In the genomic region with DNA sequence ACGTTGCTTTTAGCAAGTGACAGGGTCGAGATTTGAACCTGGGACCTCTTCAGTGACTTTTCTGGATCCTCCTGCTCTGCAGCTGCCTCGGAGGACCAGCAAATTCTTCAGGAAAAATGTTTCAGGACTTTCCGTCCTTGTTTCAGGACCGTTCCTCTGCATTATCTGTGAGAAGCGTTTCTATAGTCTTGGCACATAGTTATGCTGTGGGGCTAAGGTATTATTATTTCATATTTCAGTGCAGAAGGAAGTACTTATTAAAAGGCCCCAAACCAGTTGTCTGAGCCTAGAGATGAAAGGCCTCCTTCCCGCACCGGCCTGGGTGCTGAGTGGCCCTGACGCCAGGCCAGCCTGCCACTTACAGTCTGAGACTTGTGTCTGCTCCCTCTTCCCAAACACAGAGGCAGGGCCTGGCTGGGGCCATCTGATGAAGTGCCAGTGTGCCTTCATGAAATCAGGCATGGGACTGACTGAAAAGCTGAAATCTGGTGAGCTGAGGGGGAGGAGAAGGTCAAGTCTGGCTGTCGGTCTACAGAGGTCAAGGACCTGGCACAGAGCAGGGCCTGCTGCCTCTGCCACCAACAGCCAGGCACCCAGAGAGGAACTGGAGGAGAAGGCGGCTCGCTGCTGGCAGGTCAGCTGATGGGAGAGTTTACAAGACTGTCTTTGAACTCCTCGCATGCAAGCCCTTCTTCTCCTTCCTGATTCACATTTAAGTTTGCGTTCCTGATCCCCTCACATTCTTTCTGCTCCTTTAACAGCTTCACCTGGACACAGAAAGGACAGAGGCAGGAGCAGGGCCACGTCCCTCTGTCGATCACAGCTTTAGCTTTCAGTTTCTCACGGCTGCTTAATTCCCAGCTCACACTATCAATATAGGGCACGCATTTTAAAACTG, we compare ENCODE assay signal across 8 cellular contexts. TPM values are rescaled to one million over a fixed set of nuclear protein-coding genes. Genes with fewer than 3 reads are reported as not detected.
DNase-seq lines count a peak whose midpoint lies in the region; ATAC-seq, FAIRE-seq and TF ChIP-seq lines count a peak whose summit lies in the region.

No MANE protein-coding gene starts in this region.

- H3K9me3 ChIP-seq in Karpas-422 (ENCODE audit: low read length) = peaks cover 10% of the 10 kb centered on the region; the same call in 1 of the 2 replicates

- H3K27me3 ChIP-seq in BJ (ENCODE audit: control insufficient read depth, insufficient read depth, low read length) (no peaks in the 10 kb centered on the region), Karpas-422 (ENCODE audit: low read length) (no peaks in the 10 kb centered on the region)

- H3K27ac Mint-ChIP-seq in osteocyte (ENCODE audit: unreplicated experiment) = peak overlapping the region; percentile 94

- H3K4me1 ChIP-seq in Karpas-422 (ENCODE audit: low read length) = no peaks in the 10 kb centered on the region

- TF ChIP-seq CTCF in BJ (IDR thresholded peaks at IDR 0.05; ENCODE audit: insufficient read depth, low read depth, low read length) (no peak), osteocyte (IDR thresholded peaks at IDR 0.05) (no peak)

- H3K4me3 ChIP-seq in BJ (ENCODE audit: low read depth, low read length) (peak overlapping the region; percentile 26), Karpas-422 (ENCODE audit: low read length) (no peak overlapping the region)

- peaks cover 18% of the 10 kb centered on the region for H3K4me1 Mint-ChIP-seq in osteocyte (ENCODE audit: unreplicated experiment)

- H3K36me3 Mint-ChIP-seq in osteocyte (ENCODE audit: unreplicated experiment) = no peaks in the 10 kb centered on the region

- CTCF ChIA-PET in BJ (lab: Yijun Ruan, JAX) = interaction anchor here (1.6 kb wide), 1 partner anchor 11 kb away, joined by 3 read pairs; no protein-coding TSS in a partner anchor

- H3K4me3 Mint-ChIP-seq in osteocyte (ENCODE audit: unreplicated experiment) = peak overlapping the region; percentile 70

- H3K9ac ChIP-seq in Karpas-422 (ENCODE audit: low read length) = no peak overlapping the region

- no peaks in the 10 kb centered on the region for H3K9me2 ChIP-seq in Karpas-422 (replicated peaks; ENCODE audit: insufficient read depth, low read length)

- no peaks in the 10 kb centered on the region for H4K20me1 ChIP-seq in Karpas-422 (ENCODE audit: insufficient read depth, low read depth, low read length)

- ATAC-seq in HG03342 (IDR thresholded peaks at IDR 0.05; ENCODE audit: unreplicated experiment) = peak; percentile 73

- FAIRE-seq in GM19239 (lab: Jason Lieb, UNC) = peak; percentile 75
- FAIRE-seq in HTR-8/SVneo (lab: Jason Lieb, UNC) = no peak

- no peaks in the 10 kb centered on the region for H3K79me2 ChIP-seq in Karpas-422 (ENCODE audit: low read length)

- H3K27ac ChIP-seq in Karpas-422 (ENCODE audit: low read length) = no peak overlapping the region

- no peak overlapping the region for H2AFZ ChIP-seq in Karpas-422 (ENCODE audit: low read length)

- no peak for DNase-seq in BJ (ENCODE audit: low read depth)
- DNase-seq in GM19239 (ENCODE audit: insufficient read length, low spot score) = peak; percentile 13
- peak; percentile 17 to 35 for DNase-seq in activated CD4-positive, alpha-beta T cell treated with anti-CD3 and anti-CD28 coated beads, Interleukin-2, amount 50 U/mL, for 48 hours
- DNase-seq in fibroblast of peridontal ligament (ENCODE audit: extremely low read depth) = peak; percentile 34
- no peak for DNase-seq in osteocyte (ENCODE audit: extremely low spot score, unreplicated experiment)
- no peak for DNase-seq in HTR-8/SVneo (ENCODE audit: insufficient read length, low spot score)
- no peak for DNase-seq in Karpas-422

- H3K9me3 Mint-ChIP-seq in osteocyte (ENCODE audit: unreplicated experiment) = no peaks in the 10 kb centered on the region

- no peaks in the 10 kb centered on the region for H3K27me3 Mint-ChIP-seq in osteocyte (ENCODE audit: unreplicated experiment)

- no peak overlapping the region for H3K4me2 ChIP-seq in Karpas-422 (ENCODE audit: low read depth, low read length, poor library complexity, severe bottlenecking)

- POLR2A ChIA-PET in BJ (lab: Charles Lee) = no interaction called here

- H3K36me3 ChIP-seq in BJ (ENCODE audit: control insufficient read depth, insufficient read depth, low read length) (no peaks in the 10 kb centered on the region), Karpas-422 (ENCODE audit: insufficient read depth, low read length) (no peaks in the 10 kb centered on the region)

RNA-seq across cellular contexts. Expression of a gene that starts 8.9 kb away (rescaled TPM):
- polyA plus RNA-seq in BJ (2011; rRNA removed) = 114 and 143 TPM in 2 replicates
- polyA minus RNA-seq in BJ (2011; rRNA and poly(A)+ RNA removed) = 158 and 228 TPM in 2 replicates
- 290 and 308 TPM in 2 replicates for total RNA-seq in osteocyte
- 0.04 TPM in 1 of 2 replicates, not detected in the other for total RNA-seq in Karpas-422 (2014; rRNA removed; shearing (Covaris generic); ENCODE audit: low replicate concordance)

Comparison
In these comparisons a context has a peak if more than half of its experiments do, and no peak if none do; other contexts are left out.
1. DNase-seq: peak in GM19239 (single experiment), activated CD4-positive, alpha-beta T cell treated with anti-CD3 and anti-CD28 coated beads, Interleukin-2, amount 50 U/mL, for 48 hours (2 of 2) and fibroblast of peridontal ligament (single experiment); none in BJ (single experiment), osteocyte (single experiment), HTR-8/SVneo (single experiment) and Karpas-422 (single experiment).
2. RNA of a gene that starts 8.9 kb away (total RNA-seq): 290 to 308 TPM in osteocyte; 0.04 TPM in Karpas-422; every median in the first group is over 100 times any median in the second.